1 cellular context compared by ENCODE assay signal in genomic region chr17:55241097-55241496, GRCh38.
TF ChIP-seq lines count a peak whose summit lies in the region.

No MANE protein-coding gene starts in this region.

TF ChIP-seq in HepG2, 621 proteins besides CTCF, POLR2A, EP300 and RAD21:
- TF ChIP-seq ZNF329 (CRISPR knock-in tag; IDR thresholded peaks at IDR 0.05; ENCODE audit: low read depth) (peak; percentile 95), ZNF207 (IDR thresholded peaks at IDR 0.05; ENCODE audit: borderline replicate concordance) (no peak)
